28 cellular contexts compared by ENCODE assay signal in the genomic region with DNA sequence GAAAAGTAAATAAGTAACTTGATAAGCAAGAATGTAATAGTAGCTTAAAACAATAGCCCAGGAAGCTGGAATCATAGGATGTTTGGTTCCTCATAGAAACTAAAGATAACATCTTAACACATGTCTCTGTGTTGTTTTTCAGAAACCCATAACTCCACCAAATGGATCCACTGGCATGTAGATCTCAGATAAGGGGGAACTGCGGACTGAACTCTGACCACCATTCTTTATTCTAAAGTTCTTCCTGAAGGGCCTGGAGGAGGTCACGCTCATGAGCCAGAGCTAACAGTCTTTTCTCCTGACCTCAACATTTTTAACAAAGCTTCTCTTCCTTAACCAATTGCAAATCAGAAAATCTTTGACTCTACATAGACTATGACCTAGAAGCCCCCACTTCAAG.
"Had no signal": no experiment of that assay in that cellular context is flagged by ENCODE, and none has a peak within 500 bp of the region (broad histone marks: within the 10 kb centered on the region; RNA-seq: fewer than 3 reads in every experiment).

No MANE protein-coding gene starts in this region.

- H3K79me2 ChIP-seq: parathyroid adenoma had no signal

- H3K27ac ChIP-seq: neural progenitor cell, ovary, parathyroid adenoma, psoas muscle, right lobe of liver, sigmoid colon, stomach, thoracic aorta, thyroid gland, tibial nerve, upper lobe of right lung, uterus had no signal

- H3K9me3 ChIP-seq: ovary, psoas muscle, right lobe of liver, sigmoid colon, thoracic aorta, thyroid gland, upper lobe of right lung, uterus had no signal

- H3K4me3 ChIP-seq: neural progenitor cell, ovary, psoas muscle, right lobe of liver, sigmoid colon, stomach, thoracic aorta, thyroid gland, tibial nerve, upper lobe of right lung, uterus had no signal

- H3K27ac Mint-ChIP-seq: naive thymus-derived CD8-positive, alpha-beta T cell; natural killer cell treated with Interleukin-12 subunit alpha and Interleukin-12 subunit beta and Interleukin-15 and Interleukin-18, amount 100 ng/mL, for 72 hours; neural progenitor cell; progenitor cell of endocrine pancreas; stimulated activated effector memory CD8-positive, alpha-beta T cell treated with anti-CD3 and anti-CD28 coated beads, Interleukin-12 subunit alpha, Interleukin-12 subunit beta, amount 100 ng/mL, for 72 hours; stimulated activated naive B cell treated with anti-CD40 and anti-IgM and Interleukin-4, amounts not matched to agents 10 μg/mL and 1 μg/mL and 100 μg/mL, for 72 hours; stimulated activated naive CD8-positive, alpha-beta T cell treated with anti-CD3 and anti-CD28 coated beads, Interleukin-15, Interleukin-2, amounts not matched to agents 100 ng/mL and 50 ng/mL, for 24 hours; type B pancreatic cell had no signal

- H3K36me3 ChIP-seq: neural progenitor cell, ovary, right lobe of liver, sigmoid colon, stomach, thoracic aorta, thyroid gland, tibial nerve, upper lobe of right lung, uterus had no signal

- H2AFZ ChIP-seq: neural progenitor cell, parathyroid adenoma had no signal

- H3K4me1 ChIP-seq: neural progenitor cell, parathyroid adenoma, psoas muscle, right lobe of liver, sigmoid colon, stomach, thyroid gland, tibial nerve, upper lobe of right lung, uterus had no signal

- H3K4me3 Mint-ChIP-seq: naive thymus-derived CD8-positive, alpha-beta T cell; natural killer cell treated with Interleukin-12 subunit alpha and Interleukin-12 subunit beta and Interleukin-15 and Interleukin-18, amount 100 ng/mL, for 72 hours; neural progenitor cell; stimulated activated effector memory CD8-positive, alpha-beta T cell treated with anti-CD3 and anti-CD28 coated beads, Interleukin-12 subunit alpha, Interleukin-12 subunit beta, amount 100 ng/mL, for 72 hours; stimulated activated naive B cell treated with anti-CD40 and anti-IgM and Interleukin-4, amounts not matched to agents 10 μg/mL and 1 μg/mL and 100 μg/mL, for 72 hours; stimulated activated naive CD8-positive, alpha-beta T cell treated with anti-CD3 and anti-CD28 coated beads, Interleukin-15, Interleukin-2, amounts not matched to agents 100 ng/mL and 50 ng/mL, for 24 hours; type B pancreatic cell had no signal

- H3K27me3 ChIP-seq: neural progenitor cell, ovary, right lobe of liver, sigmoid colon, stomach, thyroid gland, tibial nerve, upper lobe of right lung, uterus had no signal

- H3K36me3 Mint-ChIP-seq: natural killer cell treated with Interleukin-12 subunit alpha and Interleukin-12 subunit beta and Interleukin-15 and Interleukin-18, amount 100 ng/mL, for 72 hours; neural progenitor cell; stimulated activated effector memory CD8-positive, alpha-beta T cell treated with anti-CD3 and anti-CD28 coated beads, Interleukin-12 subunit alpha, Interleukin-12 subunit beta, amount 100 ng/mL, for 72 hours; stimulated activated naive B cell treated with anti-CD40 and anti-IgM and Interleukin-4, amounts not matched to agents 10 μg/mL and 1 μg/mL and 100 μg/mL, for 72 hours; type B pancreatic cell had no signal

- H3K27me3 Mint-ChIP-seq: natural killer cell treated with Interleukin-12 subunit alpha and Interleukin-12 subunit beta and Interleukin-15 and Interleukin-18, amount 100 ng/mL, for 72 hours; stimulated activated naive B cell treated with anti-CD40 and anti-IgM and Interleukin-4, amounts not matched to agents 10 μg/mL and 1 μg/mL and 100 μg/mL, for 72 hours; stimulated activated naive CD8-positive, alpha-beta T cell treated with anti-CD3 and anti-CD28 coated beads, Interleukin-15, Interleukin-2, amounts not matched to agents 100 ng/mL and 50 ng/mL, for 24 hours had no signal

- DNase-seq: naive thymus-derived CD8-positive, alpha-beta T cell; occipital lobe; ovary; posterior cingulate gyrus; psoas muscle; right lobe of liver; sigmoid colon; small intestine; stimulated activated CD4-positive, alpha-beta T cell treated with anti-CD3 and anti-CD28 coated beads, Interleukin-15, amount 100 ng/mL, for 24 hours; stimulated activated CD4-positive, alpha-beta T cell treated with anti-CD3 and anti-CD28 coated beads, Interleukin-2, amount 100 ng/mL, for 24 hours; stimulated activated CD4-positive, alpha-beta T cell treated with anti-CD3 and anti-CD28 coated beads, Interleukin-2, amount 100 ng/mL, for 48 hours; stimulated activated CD4-positive, alpha-beta T cell treated with anti-CD3 and anti-CD28 coated beads, Interleukin-4, amount 100 ng/mL, for 24 hours; stimulated activated naive B cell treated with anti-CD40 and anti-IgM and Interleukin-4, amounts not matched to agents 10 μg/mL and 1 μg/mL and 100 μg/mL, for 72 hours; stimulated activated naive CD4-positive, alpha-beta T cell treated with Interleukin-2 at 50 U/mL for 16 hours; stomach; thyroid gland; upper lobe of right lung; uterus had no signal

- ATAC-seq: naive thymus-derived CD8-positive, alpha-beta T cell; natural killer cell treated with Interleukin-12 subunit alpha and Interleukin-12 subunit beta and Interleukin-15 and Interleukin-18, amount 100 ng/mL, for 72 hours; psoas muscle; right cardiac atrium; right lobe of liver; stimulated activated effector memory CD8-positive, alpha-beta T cell treated with anti-CD3 and anti-CD28 coated beads, Interleukin-12 subunit alpha, Interleukin-12 subunit beta, amount 100 ng/mL, for 72 hours; stimulated activated naive B cell treated with anti-CD40 and anti-IgM and Interleukin-4, amounts not matched to agents 10 μg/mL and 1 μg/mL and 100 μg/mL, for 72 hours; upper lobe of right lung had no signal

- H3K9ac ChIP-seq: neural progenitor cell, parathyroid adenoma had no signal

- H3K4me2 ChIP-seq: neural progenitor cell had no signal

- H3K4me1 Mint-ChIP-seq: naive thymus-derived CD8-positive, alpha-beta T cell; neural progenitor cell; stimulated activated effector memory CD8-positive, alpha-beta T cell treated with anti-CD3 and anti-CD28 coated beads, Interleukin-12 subunit alpha, Interleukin-12 subunit beta, amount 100 ng/mL, for 72 hours; stimulated activated naive B cell treated with anti-CD40 and anti-IgM and Interleukin-4, amounts not matched to agents 10 μg/mL and 1 μg/mL and 100 μg/mL, for 72 hours had no signal
